ENCODE assay signal across 21 cellular contexts in the genomic region with DNA sequence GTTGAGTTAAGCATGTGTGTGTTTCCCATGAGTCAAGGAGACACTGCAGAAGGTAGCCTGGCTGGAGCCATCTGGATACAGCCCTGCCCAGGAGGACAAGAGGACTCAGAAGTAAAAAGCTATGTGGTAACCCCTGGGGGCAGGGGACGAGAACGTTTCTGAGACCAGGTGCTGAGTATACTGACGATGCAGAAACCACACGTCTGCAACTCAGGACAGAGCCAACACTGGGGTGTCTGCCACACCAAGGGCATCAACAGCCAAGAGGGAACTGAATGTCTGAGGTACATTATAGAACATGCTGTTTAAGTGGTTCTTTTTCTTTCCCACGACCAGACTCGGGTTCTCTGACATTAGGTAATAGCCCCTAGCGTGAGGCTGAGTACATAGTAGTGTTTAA.
"Had no signal": no experiment of that assay in that cellular context is flagged by ENCODE, and none has a peak within 500 bp of the region (broad histone marks: within the 10 kb centered on the region; RNA-seq: fewer than 3 reads in every experiment).

No MANE protein-coding gene starts in this region.

- H3K36me3 Mint-ChIP-seq: activated naive CD4-positive, alpha-beta T cell treated with anti-CD3 and anti-CD28 coated beads, Interleukin-2, amount 50 U/mL, for 24 hours had no signal

- DNase-seq: activated CD4-positive, alpha-beta T cell treated with anti-CD3 and anti-CD28 coated beads, Interleukin-2, amount 50 U/mL, for 48 hours; activated gamma-delta T cell; effector memory CD4-positive, alpha-beta T cell; esophagus squamous epithelium; hippocampal formation; islet precursor cell; left colon; lower lobe of right lung; occipital lobe; posterior cingulate gyrus; retina; stimulated activated CD4-positive, alpha-beta T cell treated with anti-CD3 and anti-CD28 coated beads, Interleukin-12 subunit alpha, Interleukin-12 subunit beta, amount 100 ng/mL, for 4 hours; stimulated activated CD4-positive, alpha-beta T cell treated with anti-CD3 and anti-CD28 coated beads, Interleukin-2, amount 100 ng/mL, for 24 hours; stimulated activated naive CD8-positive, alpha-beta T cell treated with anti-CD3 and anti-CD28 coated beads, Interleukin-15, Interleukin-2, amounts not matched to agents 100 U/mL and 50 U/mL, for 24 hours; substantia nigra; T-helper 2 cell; transverse colon; uterus had no signal

- H3K4me3 ChIP-seq: esophagus squamous epithelium, lower lobe of right lung, transverse colon, uterus had no signal

- H3K4me3 Mint-ChIP-seq: activated naive CD4-positive, alpha-beta T cell treated with anti-CD3 and anti-CD28 coated beads, Interleukin-2, amount 50 U/mL, for 24 hours; dendritic cell treated with granulocyte-macrophage colony-stimulating factor and Interleukin-4, amounts not matched to agents 40 ng/mL and 50 ng/mL, for 4 days had no signal

- ATAC-seq: left colon; lower lobe of right lung; stimulated activated naive CD8-positive, alpha-beta T cell treated with anti-CD3 and anti-CD28 coated beads, Interleukin-15, Interleukin-2, amounts not matched to agents 100 U/mL and 50 U/mL, for 24 hours had no signal

- H3K27ac ChIP-seq: esophagus squamous epithelium, lower lobe of right lung, transverse colon, uterus, VCaP had no signal

- H3K9me3 ChIP-seq: esophagus squamous epithelium, lower lobe of right lung, transverse colon, uterus had no signal

- H3K27me3 ChIP-seq: esophagus squamous epithelium, transverse colon, uterus had no signal

- H3K36me3 ChIP-seq: esophagus squamous epithelium, lower lobe of right lung, transverse colon, uterus had no signal

- H3K27ac Mint-ChIP-seq: activated naive CD4-positive, alpha-beta T cell treated with anti-CD3 and anti-CD28 coated beads, Interleukin-2, amount 50 U/mL, for 24 hours; dendritic cell treated with granulocyte-macrophage colony-stimulating factor and Interleukin-4, amounts not matched to agents 40 ng/mL and 50 ng/mL, for 4 days had no signal

- H3K27me3 Mint-ChIP-seq: activated naive CD4-positive, alpha-beta T cell treated with anti-CD3 and anti-CD28 coated beads, Interleukin-2, amount 50 U/mL, for 24 hours; dendritic cell treated with granulocyte-macrophage colony-stimulating factor and Interleukin-4, amounts not matched to agents 40 ng/mL and 50 ng/mL, for 4 days had no signal

- H3K9me3 Mint-ChIP-seq: activated naive CD4-positive, alpha-beta T cell treated with anti-CD3 and anti-CD28 coated beads, Interleukin-2, amount 50 U/mL, for 24 hours; dendritic cell treated with granulocyte-macrophage colony-stimulating factor and Interleukin-4, amounts not matched to agents 40 ng/mL and 50 ng/mL, for 4 days had no signal

- H3K4me1 ChIP-seq: esophagus squamous epithelium, lower lobe of right lung, transverse colon, uterus had no signal
